In the genomic region with DNA sequence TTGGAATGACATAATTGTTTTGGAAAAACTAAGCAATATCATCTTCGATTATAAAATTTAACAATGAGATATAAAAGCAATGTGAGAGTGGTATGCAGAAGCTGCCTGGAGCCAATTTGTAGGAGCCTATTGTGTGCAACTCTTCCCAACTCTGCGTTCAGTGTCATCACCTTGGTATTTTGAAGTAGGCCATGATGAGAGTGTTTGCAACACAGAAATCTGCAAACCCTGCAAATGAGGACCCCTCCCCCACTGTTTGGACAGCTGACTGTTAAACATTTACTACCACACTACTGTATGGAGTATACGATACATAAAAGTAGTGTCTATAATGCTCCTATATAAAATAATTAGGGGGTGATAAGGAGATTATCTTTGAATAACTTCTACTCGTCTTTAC, we compare ENCODE assay signal across 23 cellular contexts.
DNase-seq lines count a peak whose midpoint lies in the region; ATAC-seq and TF ChIP-seq lines count a peak whose summit lies in the region.
"Had no signal": no experiment of that assay in that cellular context is flagged by ENCODE, and none has a peak within 500 bp of the region (broad histone marks: within the 10 kb centered on the region; RNA-seq: fewer than 3 reads in every experiment).

No MANE protein-coding gene starts in this region.

- no peak overlapping the region for H2BK120ac ChIP-seq in mesendoderm (ENCODE audit: low read depth, low read length)

- H2AK5ac ChIP-seq in mesendoderm (ENCODE audit: low read length) = no peak overlapping the region

- ATAC-seq in GM21717 (IDR thresholded peaks at IDR 0.05; ENCODE audit: unreplicated experiment) = no peak
- ATAC-seq: heart right ventricle; naive thymus-derived CD8-positive, alpha-beta T cell; T-helper 17 cell had no signal

- no CpG with 5 or more reads among the region's 4 CpGs for whole genome bisulfite sequencing in mesendoderm (ENCODE audit: extremely low coverage, insufficient coverage, low lambda C conversion rate)

- no peaks in the 10 kb centered on the region for H3K79me2 ChIP-seq in mesendoderm (ENCODE audit: control insufficient read depth, insufficient read depth, low read length)

- H4K8ac ChIP-seq in mesendoderm (ENCODE audit: low read depth, low read length) = no peak overlapping the region

- no peak for TF ChIP-seq CTCF in choroid plexus epithelial cell (conservative IDR thresholded peaks at IDR 0.05; ENCODE audit: low read depth, low read length)

- DNase-seq in ELR (ENCODE audit: low read depth) (peak; percentile 2), LHCN-M2 (ENCODE audit: low read depth) (peak; percentile 79), choroid plexus epithelial cell (ENCODE audit: low read depth) (peak; percentile 54), mesendoderm (peak; percentile 85), KBM-7 (no peak)
- no peak for DNase-seq in activated CD4-positive, alpha-beta T cell treated with anti-CD3 and anti-CD28 coated beads, Interleukin-2, amount 50 U/mL, for 4 hours
- DNase-seq: activated CD4-positive, alpha-beta T cell treated with anti-CD3 and anti-CD28 coated beads, Interleukin-2, amount 50 U/mL, for 48 hours; activated naive CD4-positive, alpha-beta T cell; activated T-cell treated with anti-CD3 and anti-CD28 coated beads for 4 hours; aorta; GOT3; heart right ventricle; naive thymus-derived CD8-positive, alpha-beta T cell; NCI-H2081 treated with DMSO at 0.1 percent for 48 hours; NCI-H69; OCI-M1; ovary; stimulated activated CD4-positive, alpha-beta T cell treated with anti-CD3 and anti-CD28 coated beads, Interleukin-1b, Interleukin-23, amount 100 ng/mL, for 48 hours; T-helper 17 cell; WERI-Rb-1 had no signal

- no peaks in the 10 kb centered on the region for H3K4me1 ChIP-seq in mesendoderm (ENCODE audit: control insufficient read depth, low read depth, low read length)
- H3K4me1 ChIP-seq: Caco-2, heart right ventricle, tibial nerve had no signal

- no peak overlapping the region for H3K9ac ChIP-seq in mesendoderm (ENCODE audit: low read length)

- in situ Hi-C loops in KBM-7 (cut with MboI; ENCODE audit: low pct_unique_long_range_greater_than_20kb, low sequenced_read_pairs) = no loop called here

- H3K4me3 ChIP-seq in choroid plexus epithelial cell (ENCODE audit: low read depth, low read length) (no peak overlapping the region), mesendoderm (ENCODE audit: low read length) (no peak overlapping the region)
- H3K4me3 ChIP-seq: heart right ventricle, ovary, tibial nerve had no signal

- no peak overlapping the region for H3K4ac ChIP-seq in mesendoderm (ENCODE audit: low read depth, low read length)

- H3K79me1 ChIP-seq in mesendoderm (ENCODE audit: low read length) = no peaks in the 10 kb centered on the region

- H3K23ac ChIP-seq in mesendoderm (ENCODE audit: low read length) = no peak overlapping the region

- no peaks in the 10 kb centered on the region for H3K36me3 ChIP-seq in mesendoderm (ENCODE audit: control insufficient read depth, insufficient read depth, low read length)
- H3K36me3 ChIP-seq: heart right ventricle, ovary, tibial nerve, WERI-Rb-1 had no signal

- no peak overlapping the region for H3K27ac ChIP-seq in mesendoderm (ENCODE audit: low read depth, low read length)
- H3K27ac ChIP-seq: heart right ventricle, ovary, tibial nerve, WERI-Rb-1 had no signal

- no peak overlapping the region for H3K56ac ChIP-seq in mesendoderm (ENCODE audit: low read length)

- H3K27me3 ChIP-seq in mesendoderm (ENCODE audit: insufficient read depth, low read length, poor library complexity) = no peaks in the 10 kb centered on the region
- H3K27me3 ChIP-seq: heart right ventricle, ovary, tibial nerve had no signal

- H2BK5ac ChIP-seq in mesendoderm (ENCODE audit: low read length) = no peak overlapping the region

- no peak overlapping the region for H4K5ac ChIP-seq in mesendoderm (ENCODE audit: low read length)

- no peak overlapping the region for H3K18ac ChIP-seq in mesendoderm (ENCODE audit: low read length)

- H2BK15ac ChIP-seq in mesendoderm (replicated peaks; ENCODE audit: low read depth) = no peak overlapping the region

- H3K4me2 ChIP-seq in mesendoderm (ENCODE audit: low read length) = no peak overlapping the region

Comparison
In these comparisons a context has a peak if more than half of its experiments do, and no peak if none do; other contexts are left out.
1. DNase-seq: peak in ELR (single experiment), LHCN-M2 (single experiment), choroid plexus epithelial cell (single experiment) and mesendoderm (single experiment); none in activated CD4-positive, alpha-beta T cell treated with anti-CD3 and anti-CD28 coated beads, Interleukin-2, amount 50 U/mL, for 4 hours (0 of 2) and KBM-7 (single experiment).